18 cellular contexts compared by ENCODE assay signal in the genomic region with DNA sequence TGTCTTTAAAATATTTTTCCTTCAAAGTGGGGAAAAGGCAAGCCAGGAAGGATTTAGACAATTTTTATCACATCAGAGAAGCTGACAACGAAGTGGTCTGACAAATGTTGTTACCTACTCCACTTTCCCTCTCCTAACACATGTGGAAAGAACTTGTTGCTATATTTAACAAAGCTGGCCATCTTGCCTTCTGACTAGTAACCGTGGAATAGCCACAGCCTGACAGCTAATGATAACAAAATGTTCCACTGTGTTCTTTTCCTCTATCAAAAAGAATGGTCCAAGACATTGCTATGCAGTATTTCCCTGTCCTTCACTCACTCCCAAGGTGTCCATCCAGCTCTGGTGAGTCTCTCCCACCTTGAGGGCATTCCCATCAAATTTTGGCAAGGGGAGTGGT.
"Had no signal": no experiment of that assay in that cellular context is flagged by ENCODE, and none has a peak within 500 bp of the region (broad histone marks: within the 10 kb centered on the region; RNA-seq: fewer than 3 reads in every experiment).

No MANE protein-coding gene starts in this region.

- H3K36me3 ChIP-seq: brain microvascular endothelial cell, neural progenitor cell, ovary, tibial artery had no signal

- DNase-seq: activated CD4-positive, alpha-beta T cell treated with anti-CD3 and anti-CD28 coated beads, Interleukin-2, amount 10 ng/mL, durations not matched to agents 24 days and 14 days; activated CD4-positive, CD25-positive, alpha-beta regulatory T cell; activated CD8-positive, alpha-beta T cell treated with anti-CD3 and anti-CD28 coated beads, Interleukin-2, amount 10 ng/mL, durations not matched to agents 7 days and 5 days; activated naive CD4-positive, alpha-beta T cell treated with Interleukin-2 at 50 U/mL for 16 hours; activated naive CD8-positive, alpha-beta T cell treated with anti-CD3 and anti-CD28 coated beads, Interleukin-2, amount 10 ng/mL, durations not matched to agents 7 days and 5 days; activated T-cell treated with anti-CD3 and anti-CD28 coated beads, Interleukin-2, amount 50 U/mL, for 24 hours; brain microvascular endothelial cell; effector CD8-positive, alpha-beta T cell; hypothalamus; mammary epithelial cell; naive thymus-derived CD4-positive, alpha-beta T cell; ovary; stimulated activated CD8-positive, alpha-beta memory T cell treated with anti-CD3 and anti-CD28 coated beads, Interleukin-4, amount 100 ng/mL, for 48 hours; stimulated activated naive CD4-positive, alpha-beta T cell; substantia nigra; T1000; tibial artery had no signal

- H3K4me2 ChIP-seq: neural progenitor cell had no signal

- H3K4me1 ChIP-seq: tibial artery had no signal

- H3K9ac ChIP-seq: neural progenitor cell had no signal

- H3K9me3 ChIP-seq: ovary, tibial artery had no signal

- H3K27ac ChIP-seq: brain microvascular endothelial cell, neural progenitor cell, ovary, tibial artery had no signal

- H3K4me3 ChIP-seq: neural progenitor cell, ovary, tibial artery had no signal

- H2AFZ ChIP-seq: neural progenitor cell had no signal

- H3K27me3 ChIP-seq: brain microvascular endothelial cell, neural progenitor cell, ovary, tibial artery had no signal
